13 cellular contexts compared by ENCODE assay signal in genomic region chr19:35206379-35206778, GRCh38. TPM values are rescaled to one million over a fixed set of nuclear protein-coding genes. Genes with fewer than 3 reads are reported as not detected.
DNase-seq lines count a peak whose midpoint lies in the region; ATAC-seq and TF ChIP-seq lines count a peak whose summit lies in the region.
"Had no signal": no experiment of that assay in that cellular context is flagged by ENCODE, and none has a peak within 500 bp of the region (broad histone marks: within the 10 kb centered on the region; RNA-seq: fewer than 3 reads in every experiment).

No MANE protein-coding gene starts in this region.

- peak overlapping the region; percentile 80 for H3K27ac ChIP-seq in DOHH2 (ENCODE audit: low read depth, low read length)
- H3K27ac ChIP-seq in lung (ENCODE audit: low read depth in 1 of 2, low read length in 1 of 2), result no peak overlapping the region
- peak overlapping the region in 1 of 10 donors; percentile 81 for H3K27ac ChIP-seq in heart right ventricle
- H3K27ac ChIP-seq: upper lobe of right lung had no signal

- H3K36me3 Mint-ChIP-seq in activated CD8-positive, alpha-beta T cell treated with anti-CD3 and anti-CD28 coated beads for 36 hours (ENCODE audit: low read depth), result peaks cover 9% of the 10 kb centered on the region

- peak overlapping the region; percentile 65 for H3K4me2 ChIP-seq in DOHH2 (ENCODE audit: low read length)
- H3K4me2 ChIP-seq: smooth muscle cell had no signal

- peaks cover 59% of the 10 kb centered on the region for H3K4me1 ChIP-seq in DOHH2 (ENCODE audit: control insufficient read depth, low read length)
- H3K4me1 ChIP-seq in lung (ENCODE audit: control insufficient read depth in 2 of 2, insufficient read depth in 2 of 2, low read length in 2 of 2), result no peaks in the 10 kb centered on the region
- H3K4me1 ChIP-seq in heart right ventricle, result peaks cover 0 to 42% (median 1%) of the 10 kb centered on the region in 9 donors

- peaks cover 3% of the 10 kb centered on the region; the same call in 1 of the 2 replicates for H3K36me3 ChIP-seq in DOHH2 (ENCODE audit: control insufficient read depth, low read length)
- H3K36me3 ChIP-seq in lung (ENCODE audit: control insufficient read depth in 2 of 2, insufficient read depth in 2 of 2, low read length in 2 of 2), result no peaks in the 10 kb centered on the region
- no peaks in the 10 kb centered on the region for H3K36me3 ChIP-seq in heart right ventricle
- H3K36me3 ChIP-seq: upper lobe of right lung had no signal

- H3K9me3 ChIP-seq in DOHH2 (ENCODE audit: control insufficient read depth, insufficient read depth, low read length), result no peaks in the 10 kb centered on the region
- peaks cover 0 to 2% of the 10 kb centered on the region in 2 donors for H3K9me3 ChIP-seq in lung (ENCODE audit: control insufficient read depth in 2 of 2, insufficient read depth in 1 of 2, low read length in 1 of 2)
- H3K9me3 ChIP-seq in heart right ventricle, result no peaks in the 10 kb centered on the region
- H3K9me3 ChIP-seq: upper lobe of right lung had no signal

- H3K9me2 ChIP-seq in DOHH2 (replicated peaks; ENCODE audit: control insufficient read depth, low read length), result no peaks in the 10 kb centered on the region

- H3K27ac Mint-ChIP-seq in activated CD8-positive, alpha-beta T cell treated with anti-CD3 and anti-CD28 coated beads for 36 hours, result peak overlapping the region; percentile 94

- peaks cover 25% of the 10 kb centered on the region for H3F3A ChIP-seq in DOHH2 (ENCODE audit: control insufficient read depth, insufficient read depth)

- peaks cover 75% of the 10 kb centered on the region for H3K4me1 Mint-ChIP-seq in activated CD8-positive, alpha-beta T cell treated with anti-CD3 and anti-CD28 coated beads for 36 hours (ENCODE audit: low read depth)

- H3K27me3 ChIP-seq in DOHH2 (ENCODE audit: control insufficient read depth, low read length) (no peaks in the 10 kb centered on the region), lung (ENCODE audit: control insufficient read depth, insufficient read depth) (no peaks in the 10 kb centered on the region), heart right ventricle (no peaks in the 10 kb centered on the region)
- H3K27me3 ChIP-seq: upper lobe of right lung had no signal

- POLR2A ChIA-PET in activated CD8-positive, alpha-beta T cell treated with anti-CD3 and anti-CD28 coated beads for 36 hours (lab: Charles Lee), result interaction anchor here (0.7 to 2.5 kb wide), 7 partner anchors 8 to 89 kb away, joined by 3 to 11 read pairs (median 3); partner anchors contain the start of gene FXYD5

- no peaks in the 10 kb centered on the region for H3K27me3 Mint-ChIP-seq in activated CD8-positive, alpha-beta T cell treated with anti-CD3 and anti-CD28 coated beads for 36 hours

- 35 to 46% methylated on average over 5 of the region's 5 CpGs for WGBS in lung, 2 donors
- 66 to 73% methylated on average over 5 of the region's 5 CpGs for WGBS in heart right ventricle, 2 donors

- no peaks in the 10 kb centered on the region for H3K79me2 ChIP-seq in DOHH2 (ENCODE audit: control insufficient read depth, low read length)

- TF ChIP-seq CTCF in DOHH2 (IDR thresholded peaks at IDR 0.05; ENCODE audit: low read depth, low read length, poor library complexity, severe bottlenecking) (no peak), lung (IDR thresholded peaks at IDR 0.05; ENCODE audit: control extremely low read depth, extremely low read depth) (no peak), heart right ventricle (IDR thresholded peaks at IDR 0.05) (no peak)
- TF ChIP-seq CTCF in activated CD8-positive, alpha-beta T cell treated with anti-CD3 and anti-CD28 coated beads for 36 hours (IDR thresholded peaks at IDR 0.05), result no peak

- peak; percentile 48 for ATAC-seq in activated CD8-positive, alpha-beta T cell treated with anti-CD3 and anti-CD28 coated beads for 36 hours
- ATAC-seq in lung (ENCODE audit: insufficient read depth, low FRiP score) (no peak), HG02884 (IDR thresholded peaks at IDR 0.05; ENCODE audit: unreplicated experiment) (no peak), heart right ventricle (no peak)
- ATAC-seq: upper lobe of right lung had no signal

- intact Hi-C loops in activated CD8-positive, alpha-beta T cell treated with anti-CD3 and anti-CD28 coated beads for 36 hours (cut with micrococcal nuclease), result no loop called here
- intact Hi-C loops in heart right ventricle (cut with DNase I), result no loop called here

- H3K9me3 Mint-ChIP-seq in activated CD8-positive, alpha-beta T cell treated with anti-CD3 and anti-CD28 coated beads for 36 hours, result peaks cover 5% of the 10 kb centered on the region

- no peaks in the 10 kb centered on the region for H4K20me1 ChIP-seq in DOHH2 (ENCODE audit: control insufficient read depth, insufficient read depth, low read depth, low read length)

- peak overlapping the region; percentile 17 for H3K4me3 Mint-ChIP-seq in activated CD8-positive, alpha-beta T cell treated with anti-CD3 and anti-CD28 coated beads for 36 hours

- CTCF ChIA-PET in activated CD8-positive, alpha-beta T cell treated with anti-CD3 and anti-CD28 coated beads for 36 hours (lab: Charles Lee), result interaction anchor here (0.7 to 2.9 kb wide), 4 partner anchors 45 to 162 kb away, joined by 3 to 9 read pairs (median 4); partner anchors contain the start of gene FXYD5

- H3K4me3 ChIP-seq in DOHH2 (ENCODE audit: low read length), result peak overlapping the region; percentile 58
- H3K4me3 ChIP-seq in Jurkat, Clone E6-1 (ENCODE audit: low read length), result no peak overlapping the region
- no peak overlapping the region for H3K4me3 ChIP-seq in lung
- no peak overlapping the region for H3K4me3 ChIP-seq in heart right ventricle
- H3K4me3 ChIP-seq: smooth muscle cell, upper lobe of right lung had no signal

- peak; percentile 97 for DNase-seq in Jurkat, Clone E6-1 (ENCODE audit: low read depth, low spot score)
- peak; percentile 71 for DNase-seq in activated CD8-positive, alpha-beta T cell treated with anti-CD3 and anti-CD28 coated beads for 36 hours
- DNase-seq in lung (ENCODE audit: low spot score), result peak; percentile 24
- no peak for DNase-seq in heart right ventricle
- no peak for DNase-seq in NCI-H526 treated with DMSO at 0.1 percent for 48 hours (lab: John Stamatoyannopoulos, UW)
- no peak for DNase-seq in HCEC 1CT
- DNase-seq: DMS 273 treated with DMSO at 0.1 percent for 48 hours, upper lobe of right lung had no signal

RNA-seq across cellular contexts. Expression of gene FAM187B, which starts 22.2 kb away (rescaled TPM):
- polyA plus RNA-seq in Jurkat, Clone E6-1 (2012; ENCODE audit: insufficient read depth, insufficient read length), result not detected
- total RNA-seq in activated CD8-positive, alpha-beta T cell treated with anti-CD3 and anti-CD28 coated beads for 36 hours, result not detected
- under 1 TPM in 1 of 2 donors, not detected in 1; 0.28 TPM for total RNA-seq in lung
- polyA plus RNA-seq in lung, result under 1 TPM in 1 of 2 donors, not detected in 1; 0.20 TPM
- total RNA-seq in heart right ventricle, result under 1 TPM in 1 of 10 donors, not detected in 9; 0.48 TPM
- not detected for polyA plus RNA-seq in heart right ventricle
- total RNA-seq: M059J, mesenteric fat pad, smooth muscle cell, upper lobe of right lung had no signal
- polyA plus RNA-seq: smooth muscle cell had no signal

RNA-seq across cellular contexts. Expression of gene LSR, which starts 42.4 kb away (rescaled TPM):
- polyA plus RNA-seq in Jurkat, Clone E6-1 (2012; ENCODE audit: insufficient read depth, insufficient read length), result not detected
- 10 to 100 TPM; 20.0 to 20.6 TPM for total RNA-seq in activated CD8-positive, alpha-beta T cell treated with anti-CD3 and anti-CD28 coated beads for 36 hours
- total RNA-seq in lung (10 to 100 TPM; 30.8 to 82.0 TPM), heart right ventricle (1 to 10 TPM; 3.2 to 8.7 (median 5.2) TPM)
- polyA plus RNA-seq in lung (10 to 100 TPM; 60.0 to 77.4 TPM), heart right ventricle (10 to 100 TPM; 10.2 to 10.4 TPM)

RNA-seq across cellular contexts. Expression of gene FXYD5, which starts 51.8 kb away (rescaled TPM):
- 116 TPM for polyA plus RNA-seq in Jurkat, Clone E6-1 (2012; ENCODE audit: insufficient read depth, insufficient read length)
- total RNA-seq in activated CD8-positive, alpha-beta T cell treated with anti-CD3 and anti-CD28 coated beads for 36 hours, result 100 to 1,000 TPM; 225 to 241 TPM
- total RNA-seq in lung (100 to 1,000 TPM in 1 of 2 donors, 1 to 10 TPM in 1; 9.9 to 124 TPM), heart right ventricle (10 to 100 TPM; 13.9 to 36.6 (median 18.1) TPM)
- polyA plus RNA-seq in lung (100 to 1,000 TPM; 152 to 203 TPM), heart right ventricle (10 to 100 TPM; 48.3 to 67.4 TPM)

Comparison
In these comparisons a context has a peak if more than half of its experiments do, and no peak if none do; other contexts are left out.
1. DNase-seq: peak in Jurkat, Clone E6-1 (single experiment), activated CD8-positive, alpha-beta T cell treated with anti-CD3 and anti-CD28 coated beads for 36 hours (single experiment) and lung (single experiment); none in heart right ventricle (0 of 2), NCI-H526 treated with DMSO at 0.1 percent for 48 hours (single experiment) and HCEC 1CT (single experiment).